In genomic region chr3:149224736-149225594, GRCh38 we compare ENCODE assay signal across 8 cellular contexts. TPM values are rescaled to one million over a fixed set of nuclear protein-coding genes. Genes with fewer than 3 reads are reported as not detected.
DNase-seq lines count a peak whose midpoint lies in the region; ATAC-seq, FAIRE-seq and TF ChIP-seq lines count a peak whose summit lies in the region.

No MANE protein-coding gene starts in this region.

- POLR2A ChIA-PET in K562 (lab: Yijun Ruan, JAX), result interaction anchor here (0.6 to 1.3 kb wide), 2 partner anchors 10 to 37 kb away, joined by 3 to 4 read pairs; no protein-coding TSS in a partner anchor

- H4K20me1 ChIP-seq in OCI-LY3 (ENCODE audit: insufficient read depth, low read length) (no peaks in the 10 kb centered on the region), K562 (replicated peaks; ENCODE audit: control insufficient read depth, insufficient read depth, low read length) (no peaks in the 10 kb centered on the region)

- no peak for TF ChIP-seq POLR2A in K562 (conservative IDR thresholded peaks at IDR 0.05)
- no peak for TF ChIP-seq POLR2A in lower leg skin (IDR thresholded peaks at IDR 0.05)

- H3K4me1 Mint-ChIP-seq in stimulated activated naive CD8-positive, alpha-beta T cell treated with anti-CD3 and anti-CD28 coated beads, Interleukin-15, amount 100 ng/mL, for 72 hours, result peaks cover 26% of the 10 kb centered on the region

- ATAC-seq in GM18502 (IDR thresholded peaks at IDR 0.05; ENCODE audit: poor library complexity, unreplicated experiment) (peak; percentile 97), HG02938 (IDR thresholded peaks at IDR 0.05; ENCODE audit: unreplicated experiment) (peak; percentile 95), K562 (peak; percentile 61), left colon (peak; percentile 77)
- ATAC-seq in stimulated activated naive CD8-positive, alpha-beta T cell treated with anti-CD3 and anti-CD28 coated beads, Interleukin-15, amount 100 ng/mL, for 72 hours, result peak; percentile 98

- H3K27me3 Mint-ChIP-seq in stimulated activated naive CD8-positive, alpha-beta T cell treated with anti-CD3 and anti-CD28 coated beads, Interleukin-15, amount 100 ng/mL, for 72 hours, result no peaks in the 10 kb centered on the region

- H3K27ac ChIP-seq in 22Rv1 (peak overlapping the region; percentile 60), OCI-LY3 (ENCODE audit: low read length) (no peak overlapping the region; the same call in 1 of the 2 replicates), K562 (ENCODE audit: extremely low read depth, low read depth, low read length) (peak overlapping the region; percentile 65; the same call in 2 of the 3 replicates)

- peak overlapping the region; percentile 82 to 89 for H3K27ac Mint-ChIP-seq in stimulated activated naive CD8-positive, alpha-beta T cell treated with anti-CD3 and anti-CD28 coated beads, Interleukin-15, amount 100 ng/mL, for 72 hours

- H3K4me2 ChIP-seq in OCI-LY3 (ENCODE audit: low read length), result peak overlapping the region; percentile 82
- H3K4me2 ChIP-seq in K562 (ENCODE audit: insufficient read depth, low read length), result peak overlapping the region; percentile 62

- under 1% methylated on average over 9 of the region's 9 CpGs for WGBS in K562 (ENCODE audit: insufficient coverage, low coverage, missing lambda C conversion rate)
- 21 to 27% methylated on average over 9 of the region's 9 CpGs for WGBS in lower leg skin, 2 donors

- peaks cover 18% of the 10 kb centered on the region for H3K4me1 ChIP-seq in OCI-LY3 (ENCODE audit: low read length)
- H3K4me1 ChIP-seq in K562 (replicated peaks in 1 of 2; ENCODE audit: control insufficient read depth in 2 of 2, insufficient read depth in 2 of 2, low read length in 2 of 2), result peaks cover 0 to 2% of the 10 kb centered on the region in 2 experiments; a peak in 1 of 5 replicates

- TF ChIP-seq CTCF in 22Rv1 (IDR thresholded peaks at IDR 0.05) (no peak), OCI-LY3 (IDR thresholded peaks at IDR 0.05; ENCODE audit: low read depth, low read length) (no peak), K562 (IDR thresholded peaks at IDR 0.05 in 2 of 3, conservative IDR thresholded peaks at IDR 0.05 in 1 of 3; ENCODE audit: insufficient read depth in 2 of 3, low read depth in 1 of 3, low read length in 3 of 3) (no peak), lower leg skin (IDR thresholded peaks at IDR 0.05) (no peak)

- H3K9me3 Mint-ChIP-seq in stimulated activated naive CD8-positive, alpha-beta T cell treated with anti-CD3 and anti-CD28 coated beads, Interleukin-15, amount 100 ng/mL, for 72 hours, result no peaks in the 10 kb centered on the region

- H3K9me3 ChIP-seq in OCI-LY3 (ENCODE audit: insufficient read depth, low read length), result no peaks in the 10 kb centered on the region
- H3K9me3 ChIP-seq in K562 (replicated peaks; ENCODE audit: control insufficient read depth, insufficient read depth, low read depth, low read length), result no peaks in the 10 kb centered on the region

- H3K36me3 ChIP-seq in OCI-LY3 (replicated peaks; ENCODE audit: low read depth, low read length) (no peaks in the 10 kb centered on the region), K562 (ENCODE audit: control insufficient read depth, insufficient read depth, low read length) (no peaks in the 10 kb centered on the region)

- peak in 2 of 4 experiments; percentile 13 to 22 for DNase-seq in K562 (ENCODE audit: extremely low read depth in 1 of 4, low spot score in 3 of 4)
- DNase-seq in left colon, result no peak
- DNase-seq in stimulated activated naive CD8-positive, alpha-beta T cell treated with anti-CD3 and anti-CD28 coated beads, Interleukin-15, amount 100 ng/mL, for 72 hours, result peak; percentile 13 to 67
- DNase-seq in lower leg skin (ENCODE audit: low spot score in 2 of 2), result no peak

- H3K79me2 ChIP-seq in OCI-LY3 (ENCODE audit: low read length) (no peaks in the 10 kb centered on the region), K562 (ENCODE audit: control insufficient read depth, insufficient read depth, low read length) (no peaks in the 10 kb centered on the region)

- peak overlapping the region; percentile 54 to 70 for H3K4me3 Mint-ChIP-seq in stimulated activated naive CD8-positive, alpha-beta T cell treated with anti-CD3 and anti-CD28 coated beads, Interleukin-15, amount 100 ng/mL, for 72 hours

- intact Hi-C loops in K562 (cut with micrococcal nuclease), result no loop called here
- intact Hi-C loops in left colon (cut with DNase I, micrococcal nuclease), result no loop called here
- intact Hi-C loops in lower leg skin (cut with DNase I; ENCODE audit: low total_unique reads), result no loop called here

- BruUV-seq in K562 (replicated peaks; lab: Mats Ljungman, UMichigan), result no TSS peak

- H3K9me1 ChIP-seq in K562 (ENCODE audit: control insufficient read depth, insufficient read depth, low read length), result no peaks in the 10 kb centered on the region

- H3K4me3 ChIP-seq in OCI-LY3 (ENCODE audit: low read length) (peak overlapping the region; percentile 74), K562 (no peak overlapping the region), lower leg skin (ENCODE audit: low read depth, poor library complexity, severe bottlenecking) (no peak overlapping the region)

- peak in 1 of 2 experiments; percentile 21; a peak in 2 of 4 replicates for TF ChIP-seq RAD21 in K562 (CRISPR knock-in tag; conservative IDR thresholded peaks at IDR 0.05 in 1 of 2, IDR thresholded peaks at IDR 0.05 in 1 of 2)

- TF ChIP-seq EP300 in K562 (IDR thresholded peaks at IDR 0.05; ENCODE audit: low read length), result 0 out of 2 replicates have a peak, but pooled peaks have one; percentile 18

- CTCF ChIA-PET in K562 (lab: Yijun Ruan, JAX; ENCODE audit: low intra/inter-chr PET ratio), result no interaction called here

- H3K9ac ChIP-seq in OCI-LY3 (ENCODE audit: low read length), result peak overlapping the region; percentile 51
- H3K9ac ChIP-seq in K562 (ENCODE audit: insufficient read depth in 1 of 2, low read depth in 2 of 2, low read length in 2 of 2), result 0 out of 4 replicates have a peak overlapping the region, but pooled peaks of 1 of the 2 experiments have one; percentile 25

- in situ Hi-C loops in K562 (cut with MboI), result no loop called here

- H3K27me3 ChIP-seq in OCI-LY3 (ENCODE audit: low read depth, low read length) (no peaks in the 10 kb centered on the region), K562 (ENCODE audit: control insufficient read depth in 2 of 2, insufficient read depth in 2 of 2, low read length in 2 of 2) (no peaks in the 10 kb centered on the region)

- H2AFZ ChIP-seq in OCI-LY3 (ENCODE audit: low read depth, low read length), result peak overlapping the region; percentile 93
- peak overlapping the region; percentile 82 for H2AFZ ChIP-seq in K562 (ENCODE audit: low read depth, low read length)

- FAIRE-seq in K562 (lab: Jason Lieb, UNC), result no peak

TF ChIP-seq in K562, 482 proteins besides CTCF, POLR2A, EP300 and RAD21 (continues in another document):
- TF ChIP-seq NR2C2 (CRISPR knock-in tag; IDR thresholded peaks at IDR 0.05) (no peak), NR2C2 (tag; IDR thresholded peaks at IDR 0.05) (peak; percentile 65; the same call in 1 of the 2 replicates), CBX2 (IDR thresholded peaks at IDR 0.05; ENCODE audit: insufficient read depth, low read length, poor library complexity, severe bottlenecking) (no peak), E4F1 (CRISPR knock-in tag; IDR thresholded peaks at IDR 0.05; ENCODE audit: borderline replicate concordance) (no peak), ATF3 (IDR thresholded peaks at IDR 0.05) (peak; percentile 37), ATF3 (CRISPR knock-in tag; conservative IDR thresholded peaks at IDR 0.05) (no peak)

RNA-seq across cellular contexts. Expression of gene CP, which starts 3.3 kb away (rescaled TPM):
- total RNA-seq in K562 (2011; cell fraction: chromatin; rRNA removed; ENCODE audit: low replicate concordance), result not detected in 2 replicates
- total RNA-seq in K562 (2011; cell fraction: nucleolus; rRNA removed), result not detected in 2 replicates
- not detected in 2 replicates for total RNA-seq in K562 (2011; cell fraction: nucleoplasm; rRNA removed)
- total RNA-seq in K562 (2014; rRNA removed) (not detected in 2 replicates), K562 (2014; rRNA removed; fragmentation: Illumina TruSeq; extraction: Trizol) (not detected in 2 replicates), K562 (2015; rRNA removed; fragmentation: Illumina TruSeq; extraction: Trizol) (not detected in 2 replicates), K562 (2021) (0.49 and 0.75 TPM in 2 replicates), left colon (10 to 100 TPM in 1 of 2 donors, 1 to 10 TPM in 1; 6.1 to 11.1 TPM), lower leg skin (10 to 100 TPM in 3 of 4 donors, 1 to 10 TPM in 1; 7.2 to 35.8 (median 13.0) TPM)
- polyA plus RNA-seq in K562 (2011; rRNA removed) (not detected in 2 replicates), K562 (2014; fragmentation: Illumina TruSeq; extraction: Trizol) (not detected in 2 replicates), K562 (2014; fragmentation: Nextera tagmentation; extraction: Ambion mirVana) (not detected), K562 (2014; rRNA removed) (0.30 TPM in 1 of 2 replicates, not detected in the other)
- not detected in 2 replicates for polyA plus RNA-seq in K562 (2011; cell fraction: cytosol; rRNA removed)
- polyA plus RNA-seq in K562 (2011; cell fraction: nucleus; rRNA removed), result not detected in 2 replicates
- polyA plus RNA-seq in K562 (2012), result not detected in 2 replicates
- 0.11 TPM in 1 of 2 replicates, not detected in the other for polyA minus RNA-seq in K562 (2011; rRNA and poly(A)+ RNA removed)
- 4.3 TPM in 1 of 2 replicates, not detected in the other for polyA minus RNA-seq in K562 (2011; cell fraction: cytosol; rRNA and poly(A)+ RNA removed)
- not detected in 2 replicates for polyA minus RNA-seq in K562 (2011; cell fraction: nucleus; rRNA and poly(A)+ RNA removed)

Comparison
In these comparisons a context has a peak if more than half of its experiments do, and no peak if none do; other contexts are left out.
1. DNase-seq: peak in stimulated activated naive CD8-positive, alpha-beta T cell treated with anti-CD3 and anti-CD28 coated beads, Interleukin-15, amount 100 ng/mL, for 72 hours (2 of 2); none in left colon (0 of 2) and lower leg skin (0 of 2).
2. RNA of gene CP, which starts 3.3 kb away (total RNA-seq): 7.2 to 35.8 TPM in lower leg skin and 6.1 to 11.1 TPM in left colon; 0.49 to 0.75 TPM in K562; every median in the first group is over 4 times any median in the second.
3. Peak in every context shown above with its lines, with median percentiles within 50 percentile points of each other: ATAC-seq.